1 cellular context compared by ENCODE assay signal in genomic region chr9:133342083-133342406, GRCh38.
TF ChIP-seq lines count a peak whose summit lies in the region.

No MANE protein-coding gene starts in this region.

TF ChIP-seq in H1, 55 proteins besides CTCF, POLR2A, EP300 and RAD21:
- no peak for TF ChIP-seq KDM4A (IDR thresholded peaks at IDR 0.05; ENCODE audit: low read depth, low read length, severe bottlenecking)
- no peak for TF ChIP-seq RXRA (IDR thresholded peaks at IDR 0.05; ENCODE audit: insufficient read depth, low read depth, low read length)
- TF ChIP-seq USF2 (IDR thresholded peaks at IDR 0.05; ENCODE audit: low read length), result no peak
- no peak for TF ChIP-seq CHD1 (IDR thresholded peaks at IDR 0.05; ENCODE audit: low read depth, low read length)
- no peak for TF ChIP-seq FOSL1 (IDR thresholded peaks at IDR 0.05; ENCODE audit: insufficient read depth, low read depth, low read length)
- TF ChIP-seq MAFK (IDR thresholded peaks at IDR 0.05; ENCODE audit: low read depth, low read length), result no peak
- TF ChIP-seq TEAD4 (IDR thresholded peaks at IDR 0.05; ENCODE audit: low read depth, low read length), result no peak
- TF ChIP-seq TAF7 (optimal IDR thresholded peaks at IDR 0.05; ENCODE audit: borderline replicate concordance, low read depth, low read length), result no peak
- no peak for TF ChIP-seq SAP30 (IDR thresholded peaks at IDR 0.05; ENCODE audit: insufficient read depth, insufficient replicate concordance, low read length)
- no peak for TF ChIP-seq SIRT6 (IDR thresholded peaks at IDR 0.05; ENCODE audit: low read length)
- TF ChIP-seq HDAC6 (IDR thresholded peaks at IDR 0.05; ENCODE audit: low read depth, low read length), result no peak
- TF ChIP-seq TAF1 (IDR thresholded peaks at IDR 0.05; ENCODE audit: low read depth, low read length), result no peak
- TF ChIP-seq SP4 (IDR thresholded peaks at IDR 0.05; ENCODE audit: low read length), result no peak
- no peak for TF ChIP-seq RBBP5 (IDR thresholded peaks at IDR 0.05; ENCODE audit: borderline replicate concordance, low read depth, low read length)
- TF ChIP-seq POU5F1 (IDR thresholded peaks at IDR 0.05; ENCODE audit: low read depth, low read length), result no peak
